8 cellular contexts compared by ENCODE assay signal in the genomic region with DNA sequence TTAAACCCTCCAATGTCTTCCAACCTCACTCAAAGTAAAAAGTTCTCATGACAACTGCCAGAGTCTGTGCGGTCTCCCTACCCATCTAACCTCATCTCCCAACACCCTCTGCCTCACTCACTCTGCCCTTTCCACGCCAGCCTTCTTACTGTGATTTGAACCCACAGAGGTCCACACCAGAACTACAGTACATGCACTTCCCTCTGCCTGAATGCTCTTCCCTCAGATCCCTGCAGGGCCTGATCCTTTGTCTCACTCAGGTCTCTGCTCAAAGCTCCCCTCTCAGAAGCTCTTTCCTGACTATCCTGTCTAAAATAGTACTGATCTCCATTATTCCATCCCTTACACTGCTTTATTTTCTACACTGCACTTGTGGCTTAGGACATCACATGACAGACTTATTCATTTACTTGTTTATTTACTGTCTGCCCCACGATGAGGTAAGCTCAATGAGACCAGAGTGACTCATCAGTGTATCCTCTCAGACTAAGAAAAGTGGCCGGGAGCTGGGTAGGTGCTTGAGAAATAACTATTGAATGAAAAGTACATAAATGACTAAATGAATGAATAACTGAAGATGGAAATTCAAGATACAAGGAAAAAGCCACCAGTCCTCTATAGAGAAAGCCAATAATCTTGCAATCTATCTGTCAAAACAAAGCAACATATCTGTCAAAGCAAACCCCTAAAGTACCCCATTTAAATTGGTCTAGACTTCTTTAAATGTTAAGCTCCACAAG. TPM values are rescaled to one million over a fixed set of nuclear protein-coding genes. Genes with fewer than 3 reads are reported as not detected.
DNase-seq lines count a peak whose midpoint lies in the region; ATAC-seq lines count a peak whose summit lies in the region.

No MANE protein-coding gene starts in this region.

- no peaks in the 10 kb centered on the region for H3K27me3 Mint-ChIP-seq in activated T-cell treated with anti-CD3 and anti-CD28 coated beads, Interleukin-2, amount 50 U/mL, for 24 hours
- peaks cover 1% of the 10 kb centered on the region for H3K27me3 Mint-ChIP-seq in activated T-helper 2 cell treated with anti-CD3 and anti-CD28 coated beads, Interferon-gamma antibody, Interleukin-2, Interleukin-4, amounts not matched to agents 10 μg/mL and 5 μg/mL and 100 μg/mL, durations not matched to agents 14 hours and 24 hours and 36 hours (ENCODE audit: low read depth)
- no peaks in the 10 kb centered on the region for H3K27me3 Mint-ChIP-seq in stimulated activated naive CD8-positive, alpha-beta T cell treated with anti-CD3 and anti-CD28 coated beads, Interleukin-15, Interleukin-2, amounts not matched to agents 100 ng/mL and 50 ng/mL, for 24 hours

- intact Hi-C loops in activated T-helper 2 cell treated with anti-CD3 and anti-CD28 coated beads, Interferon-gamma antibody, Interleukin-2, Interleukin-4, amounts not matched to agents 10 μg/mL and 5 μg/mL and 100 μg/mL, durations not matched to agents 14 hours and 24 hours and 36 hours (cut with micrococcal nuclease): loop anchor here (1.0 to 10.0 kb wide), 9 partner anchors 13 to 341 kb away; a partner anchor contains a TSS

- no peak overlapping the region for H3K4me3 ChIP-seq in MG63

- H3K27me3 ChIP-seq in MG63: no peaks in the 10 kb centered on the region

- DNase-seq in activated T-cell treated with anti-CD3 and anti-CD28 coated beads, Interleukin-2, amount 50 U/mL, for 24 hours: no peak
- no peak for DNase-seq in activated T-cell treated with anti-CD3 and anti-CD28 coated beads, Interleukin-2, amount 50 U/mL, for 1 hour
- DNase-seq in MG63: peak; percentile 63
- peak; percentile 36 for DNase-seq in activated T-helper 2 cell treated with anti-CD3 and anti-CD28 coated beads, Interferon-gamma antibody, Interleukin-2, Interleukin-4, amounts not matched to agents 10 μg/mL and 5 μg/mL and 100 μg/mL, durations not matched to agents 14 hours and 24 hours and 36 hours (ENCODE audit: low spot score)
- peak; percentile 63 for DNase-seq in inferior parietal cortex (ENCODE audit: extremely low spot score)

- H3K27ac Mint-ChIP-seq in activated T-cell treated with anti-CD3 and anti-CD28 coated beads, Interleukin-2, amount 50 U/mL, for 24 hours: peak overlapping the region; percentile 92
- peak overlapping the region; percentile 93 for H3K27ac Mint-ChIP-seq in activated T-helper 2 cell treated with anti-CD3 and anti-CD28 coated beads, Interferon-gamma antibody, Interleukin-2, Interleukin-4, amounts not matched to agents 10 μg/mL and 5 μg/mL and 100 μg/mL, durations not matched to agents 14 hours and 24 hours and 36 hours
- peak overlapping the region; percentile 85 for H3K27ac Mint-ChIP-seq in stimulated activated naive CD8-positive, alpha-beta T cell treated with anti-CD3 and anti-CD28 coated beads, Interleukin-15, Interleukin-2, amounts not matched to agents 100 ng/mL and 50 ng/mL, for 24 hours

- H3K36me3 ChIP-seq in MG63: peaks cover 8% of the 10 kb centered on the region

- peaks cover 25% of the 10 kb centered on the region for H3K36me3 Mint-ChIP-seq in activated T-cell treated with anti-CD3 and anti-CD28 coated beads, Interleukin-2, amount 50 U/mL, for 24 hours (ENCODE audit: low read depth)
- H3K36me3 Mint-ChIP-seq in activated T-helper 2 cell treated with anti-CD3 and anti-CD28 coated beads, Interferon-gamma antibody, Interleukin-2, Interleukin-4, amounts not matched to agents 10 μg/mL and 5 μg/mL and 100 μg/mL, durations not matched to agents 14 hours and 24 hours and 36 hours (ENCODE audit: low read depth): peaks cover 7% of the 10 kb centered on the region
- peaks cover 10% of the 10 kb centered on the region for H3K36me3 Mint-ChIP-seq in stimulated activated naive CD8-positive, alpha-beta T cell treated with anti-CD3 and anti-CD28 coated beads, Interleukin-15, Interleukin-2, amounts not matched to agents 100 ng/mL and 50 ng/mL, for 24 hours (ENCODE audit: low read depth)

- no peaks in the 10 kb centered on the region for H3K9me3 Mint-ChIP-seq in activated T-cell treated with anti-CD3 and anti-CD28 coated beads, Interleukin-2, amount 50 U/mL, for 24 hours
- no peaks in the 10 kb centered on the region for H3K9me3 Mint-ChIP-seq in activated T-helper 2 cell treated with anti-CD3 and anti-CD28 coated beads, Interferon-gamma antibody, Interleukin-2, Interleukin-4, amounts not matched to agents 10 μg/mL and 5 μg/mL and 100 μg/mL, durations not matched to agents 14 hours and 24 hours and 36 hours
- H3K9me3 Mint-ChIP-seq in stimulated activated naive CD8-positive, alpha-beta T cell treated with anti-CD3 and anti-CD28 coated beads, Interleukin-15, Interleukin-2, amounts not matched to agents 100 ng/mL and 50 ng/mL, for 24 hours: no peaks in the 10 kb centered on the region

- H3K9me3 ChIP-seq in MG63: no peaks in the 10 kb centered on the region

- ATAC-seq in GM18498 (IDR thresholded peaks at IDR 0.05; ENCODE audit: unreplicated experiment): no peak
- ATAC-seq in GM19397 (IDR thresholded peaks at IDR 0.05; ENCODE audit: unreplicated experiment): no peak

- H3K4me1 Mint-ChIP-seq in activated T-cell treated with anti-CD3 and anti-CD28 coated beads, Interleukin-2, amount 50 U/mL, for 24 hours (ENCODE audit: low read depth): peaks cover 34% of the 10 kb centered on the region
- peaks cover 35% of the 10 kb centered on the region for H3K4me1 Mint-ChIP-seq in activated T-helper 2 cell treated with anti-CD3 and anti-CD28 coated beads, Interferon-gamma antibody, Interleukin-2, Interleukin-4, amounts not matched to agents 10 μg/mL and 5 μg/mL and 100 μg/mL, durations not matched to agents 14 hours and 24 hours and 36 hours (ENCODE audit: low read depth)
- H3K4me1 Mint-ChIP-seq in stimulated activated naive CD8-positive, alpha-beta T cell treated with anti-CD3 and anti-CD28 coated beads, Interleukin-15, Interleukin-2, amounts not matched to agents 100 ng/mL and 50 ng/mL, for 24 hours (ENCODE audit: low read depth): peaks cover 37% of the 10 kb centered on the region

- H3K4me3 Mint-ChIP-seq in activated T-cell treated with anti-CD3 and anti-CD28 coated beads, Interleukin-2, amount 50 U/mL, for 24 hours: peak overlapping the region; percentile 19
- peak overlapping the region; percentile 50 for H3K4me3 Mint-ChIP-seq in activated T-helper 2 cell treated with anti-CD3 and anti-CD28 coated beads, Interferon-gamma antibody, Interleukin-2, Interleukin-4, amounts not matched to agents 10 μg/mL and 5 μg/mL and 100 μg/mL, durations not matched to agents 14 hours and 24 hours and 36 hours (ENCODE audit: low read depth)
- peak overlapping the region; percentile 6 for H3K4me3 Mint-ChIP-seq in stimulated activated naive CD8-positive, alpha-beta T cell treated with anti-CD3 and anti-CD28 coated beads, Interleukin-15, Interleukin-2, amounts not matched to agents 100 ng/mL and 50 ng/mL, for 24 hours

RNA-seq across cellular contexts. Expression of a gene that starts 17.1 kb away (rescaled TPM):
- 11.5 and 43.4 TPM in 2 replicates for total RNA-seq in MG63 (2014; rRNA removed; shearing (Covaris generic); ENCODE audit: low replicate concordance)
- total RNA-seq in activated T-helper 2 cell treated with anti-CD3 and anti-CD28 coated beads, Interferon-gamma antibody, Interleukin-2, Interleukin-4, amounts not matched to agents 10 μg/mL and 5 μg/mL and 100 μg/mL, durations not matched to agents 14 hours and 24 hours and 36 hours: 23.4 and 27.7 TPM in 2 replicates

RNA-seq across cellular contexts. Expression of a gene that starts 17.2 kb away (rescaled TPM):
- total RNA-seq in MG63 (2014; rRNA removed; shearing (Covaris generic); ENCODE audit: low replicate concordance): 27.4 and 33.2 TPM in 2 replicates
- total RNA-seq in activated T-helper 2 cell treated with anti-CD3 and anti-CD28 coated beads, Interferon-gamma antibody, Interleukin-2, Interleukin-4, amounts not matched to agents 10 μg/mL and 5 μg/mL and 100 μg/mL, durations not matched to agents 14 hours and 24 hours and 36 hours: 11.7 and 12.6 TPM in 2 replicates

RNA-seq across cellular contexts. Expression of a gene that starts 32.6 kb away (rescaled TPM):
- total RNA-seq in MG63 (2014; rRNA removed; shearing (Covaris generic); ENCODE audit: low replicate concordance): not detected in 2 replicates
- not detected in 2 replicates for total RNA-seq in activated T-helper 2 cell treated with anti-CD3 and anti-CD28 coated beads, Interferon-gamma antibody, Interleukin-2, Interleukin-4, amounts not matched to agents 10 μg/mL and 5 μg/mL and 100 μg/mL, durations not matched to agents 14 hours and 24 hours and 36 hours

Comparison
In these comparisons a context has a peak if more than half of its experiments do, and no peak if none do; other contexts are left out.
1. DNase-seq: peak in MG63 (single experiment), activated T-helper 2 cell treated with anti-CD3 and anti-CD28 coated beads, Interferon-gamma antibody, Interleukin-2, Interleukin-4, amounts not matched to agents 10 μg/mL and 5 μg/mL and 100 μg/mL, durations not matched to agents 14 hours and 24 hours and 36 hours (single experiment) and inferior parietal cortex (single experiment); none in activated T-cell treated with anti-CD3 and anti-CD28 coated beads, Interleukin-2, amount 50 U/mL, for 24 hours (single experiment) and activated T-cell treated with anti-CD3 and anti-CD28 coated beads, Interleukin-2, amount 50 U/mL, for 1 hour (single experiment).
2. Peak in every context shown above with its lines, with median percentiles within 50 percentile points of each other: H3K27ac Mint-ChIP-seq and H3K4me3 Mint-ChIP-seq.